17 cellular contexts compared by ENCODE assay signal in genomic region chr12:93823616-93824410, GRCh38.
DNase-seq lines count a peak whose midpoint lies in the region; ATAC-seq, FAIRE-seq and TF ChIP-seq lines count a peak whose summit lies in the region.
"Had no signal": no experiment of that assay in that cellular context is flagged by ENCODE, and none has a peak within 500 bp of the region (broad histone marks: within the 10 kb centered on the region; RNA-seq: fewer than 3 reads in every experiment).

No MANE protein-coding gene starts in this region.

- H3K27me3 ChIP-seq in left lung (no peaks in the 10 kb centered on the region), stomach (no peaks in the 10 kb centered on the region)
- H3K27me3 ChIP-seq: esophagus muscularis mucosa, Peyer's patch had no signal

- intact Hi-C loops in left lung (cut with DNase I): no loop called here
- intact Hi-C loops in stomach (cut with DNase I; ENCODE audit: low total_unique reads): no loop called here

- 76 to 86% (median 83%) methylated on average over 8 of the region's 8 CpGs for WGBS in stomach, 5 donors

- no peak for TF ChIP-seq CTCF in left lung (IDR thresholded peaks at IDR 0.05)
- no peak for TF ChIP-seq CTCF in stomach (IDR thresholded peaks at IDR 0.05)

- no peaks in the 10 kb centered on the region for H3K36me3 ChIP-seq in left lung
- H3K36me3 ChIP-seq in stomach: no peaks in the 10 kb centered on the region
- H3K36me3 ChIP-seq: esophagus muscularis mucosa, Peyer's patch, WERI-Rb-1 had no signal

- H3K4me1 ChIP-seq in left lung (peaks cover 5 to 28% of the 10 kb centered on the region in 2 donors), stomach (peaks cover 10 to 50% (median 23%) of the 10 kb centered on the region in 4 donors)
- H3K4me1 ChIP-seq: Peyer's patch had no signal

- DNase-seq in NCI-H1694 treated with DMSO at 0.1 percent for 48 hours (lab: John Stamatoyannopoulos, UW): peak; percentile 19
- no peak for DNase-seq in NCI-H1694 (lab: John Stamatoyannopoulos, UW)
- DNase-seq in left lung: no peak
- DNase-seq in stomach: no peak
- no peak for DNase-seq in RPMI8226
- no peak for DNase-seq in RKO (ENCODE audit: low spot score)
- DNase-seq: 8988T; activated CD8-positive, alpha-beta T cell treated with anti-CD3 and anti-CD28 coated beads, Interleukin-2, amount 10 ng/mL, durations not matched to agents 7 days and 5 days; aorta; CD4-positive, CD25-positive, alpha-beta regulatory T cell; HCEC 1CT; NCI-H526 treated with DMSO at 0.1 percent for 48 hours; Peyer's patch; WERI-Rb-1 had no signal

- H3K4me3 ChIP-seq in left lung (no peak overlapping the region), stomach (no peak overlapping the region)
- H3K4me3 ChIP-seq: esophagus muscularis mucosa, Peyer's patch had no signal

- H3K27ac ChIP-seq in left lung (peak overlapping the region; percentile 30 to 47), stomach (peak overlapping the region in 3 of 5 donors; percentile 1 to 58 (median 13))
- H3K27ac ChIP-seq: Peyer's patch, WERI-Rb-1 had no signal

- H3K9me3 ChIP-seq in left lung (no peaks in the 10 kb centered on the region), stomach (no peaks in the 10 kb centered on the region)
- H3K9me3 ChIP-seq: esophagus muscularis mucosa, Peyer's patch had no signal

- peak; percentile 98 for FAIRE-seq in endometrium (lab: Jason Lieb, UNC)

- TF ChIP-seq EP300 in stomach (IDR thresholded peaks at IDR 0.05): no peak

- no peak for TF ChIP-seq POLR2A in stomach (IDR thresholded peaks at IDR 0.05)

- ATAC-seq in left lung (peak; percentile 38), HG02763 (IDR thresholded peaks at IDR 0.05; ENCODE audit: unreplicated experiment) (no peak)
- ATAC-seq: activated CD8-positive, alpha-beta T cell treated with anti-CD3 and anti-CD28 coated beads, Interleukin-2, amount 10 ng/mL, durations not matched to agents 7 days and 5 days had no signal
